7 cellular contexts compared by ENCODE assay signal in genomic region chr11:9313648-9314290, GRCh38. TPM values are rescaled to one million over a fixed set of nuclear protein-coding genes. Genes with fewer than 3 reads are reported as not detected.
DNase-seq lines count a peak whose midpoint lies in the region; ATAC-seq and TF ChIP-seq lines count a peak whose summit lies in the region.

No MANE protein-coding gene starts in this region.

- in situ Hi-C loops in HAP-1 (cut with MboI; ENCODE audit: low sequenced_read_pairs) = loop anchor here (5.0 kb wide), 1 partner anchor 74 kb away; no protein-coding TSS in a partner anchor

- H3K4me1 ChIP-seq in HAP-1 = peaks cover 30% of the 10 kb centered on the region
- peaks cover 25% of the 10 kb centered on the region for H3K4me1 ChIP-seq in smooth muscle cell (ENCODE audit: low read depth)

- peak overlapping the region; percentile 90 for H3K9ac ChIP-seq in smooth muscle cell (ENCODE audit: low read depth)

- no peak for TF ChIP-seq CTCF in GM12875 (IDR thresholded peaks at IDR 0.05; ENCODE audit: borderline replicate concordance, insufficient read depth, low read depth, low read length)
- no peak for TF ChIP-seq CTCF in smooth muscle cell (IDR thresholded peaks at IDR 0.05; ENCODE audit: borderline replicate concordance, insufficient read depth, poor library complexity, severe bottlenecking)

- H2AFZ ChIP-seq in smooth muscle cell (ENCODE audit: low read depth) = peak overlapping the region; percentile 31

- H3K79me2 ChIP-seq in smooth muscle cell (ENCODE audit: low read depth) = peaks cover 55% of the 10 kb centered on the region

- peak overlapping the region; percentile 89 for H3K4me2 ChIP-seq in smooth muscle cell

- peak overlapping the region; percentile 93 for H3K4me3 ChIP-seq in GM12875 (ENCODE audit: low read depth, low read length)
- H3K4me3 ChIP-seq in HAP-1 = peak overlapping the region; percentile 94
- peak overlapping the region; percentile 85 for H3K4me3 ChIP-seq in iPS-18c (ENCODE audit: insufficient read depth, low read depth, low read length)
- peak overlapping the region; percentile 86 for H3K4me3 ChIP-seq in smooth muscle cell

- H3K9me3 ChIP-seq in HAP-1 (no peaks in the 10 kb centered on the region), iPS-18c (ENCODE audit: control insufficient read depth, insufficient read depth, low read length) (no peaks in the 10 kb centered on the region), smooth muscle cell (replicated peaks; ENCODE audit: low read depth) (no peaks in the 10 kb centered on the region)

- H3K36me3 ChIP-seq in HAP-1 (replicated peaks) (no peaks in the 10 kb centered on the region), smooth muscle cell (ENCODE audit: low read depth) (no peaks in the 10 kb centered on the region)

- no peak for ATAC-seq in HG03108 (IDR thresholded peaks at IDR 0.05; ENCODE audit: unreplicated experiment)

- peak in 1 of 2 experiments; percentile 29 for DNase-seq in HAP-1 (ENCODE audit: low spot score in 2 of 2)
- peak; percentile 37 to 62 for DNase-seq in NCI-H526 (lab: John Stamatoyannopoulos, UW)
- peak; percentile 61 for DNase-seq in astrocyte of the hippocampus (ENCODE audit: low read depth, low spot score)
- DNase-seq in smooth muscle cell (lab: John Stamatoyannopoulos, UW; ENCODE audit: unreplicated experiment) = no peak

- under 1% methylated on average over 27 of the region's 27 CpGs for WGBS in smooth muscle cell (ENCODE audit: low lambda C conversion rate)

- H3K27ac ChIP-seq in smooth muscle cell (ENCODE audit: low read depth) = peak overlapping the region; percentile 61

- H3K27me3 ChIP-seq in HAP-1 (ENCODE audit: low read depth) (no peaks in the 10 kb centered on the region), smooth muscle cell (ENCODE audit: low read depth) (no peaks in the 10 kb centered on the region)

- peaks cover 46% of the 10 kb centered on the region for H4K20me1 ChIP-seq in smooth muscle cell (ENCODE audit: low read depth)

- no peaks in the 10 kb centered on the region for H3F3A ChIP-seq in smooth muscle cell (ENCODE audit: low read depth)

RNA-seq across cellular contexts. Expression of gene TMEM41B, which starts 0.6 kb away (rescaled TPM):
- 57.3 and 95.4 TPM in 2 replicates for total RNA-seq in smooth muscle cell
- 33.6 and 34.8 TPM in 2 replicates for polyA plus RNA-seq in smooth muscle cell

RNA-seq across cellular contexts. Expression of gene DENND5A, which starts 48.6 kb away (rescaled TPM):
- total RNA-seq in smooth muscle cell = 66.1 and 81.7 TPM in 2 replicates
- 40.2 and 42.0 TPM in 2 replicates for polyA plus RNA-seq in smooth muscle cell
